In the genomic region with DNA sequence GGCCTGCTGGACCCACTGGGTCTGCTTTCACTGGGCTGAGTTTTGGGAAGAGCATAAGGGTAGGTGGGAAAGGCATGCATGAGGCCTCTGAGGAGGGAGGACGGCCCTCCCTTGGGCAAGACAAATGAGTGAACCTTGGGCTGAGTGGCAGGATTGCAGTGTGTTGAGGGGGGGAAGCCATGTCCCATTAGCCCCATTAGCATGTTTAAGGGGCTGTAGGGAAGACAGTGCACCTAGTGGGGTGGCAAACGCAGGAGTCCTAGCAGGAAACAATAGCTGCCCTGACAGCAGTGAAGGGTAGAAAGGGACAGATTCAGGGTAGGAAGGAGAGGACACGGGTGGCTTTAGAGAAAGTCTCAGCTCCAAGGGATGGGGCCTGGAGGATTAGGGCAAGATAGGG, we compare ENCODE assay signal across 20 cellular contexts. TPM values are rescaled to one million over a fixed set of nuclear protein-coding genes. Genes with fewer than 3 reads are reported as not detected.
DNase-seq lines count a peak whose midpoint lies in the region; ATAC-seq, FAIRE-seq and TF ChIP-seq lines count a peak whose summit lies in the region.
"Had no signal": no experiment of that assay in that cellular context is flagged by ENCODE, and none has a peak within 500 bp of the region (broad histone marks: within the 10 kb centered on the region; RNA-seq: fewer than 3 reads in every experiment).

No MANE protein-coding gene starts in this region.

- TF ChIP-seq EP300 in HepG2 (IDR thresholded peaks at IDR 0.05; ENCODE audit: low read depth in 2 of 2, low read length in 2 of 2) (no peak), HepG2 (CRISPR knock-in tag; IDR thresholded peaks at IDR 0.05; ENCODE audit: borderline replicate concordance) (no peak)

- intact Hi-C loops in HepG2 (cut with micrococcal nuclease; ENCODE audit: unreplicated experiment) (no loop called here), right lobe of liver (cut with DNase I) (no loop called here)

- H3K4me1 Mint-ChIP-seq in astrocyte (ENCODE audit: low read depth, unreplicated experiment) (peaks cover 9% of the 10 kb centered on the region), nephron (peaks cover 23% of the 10 kb centered on the region)

- H3K4me2 ChIP-seq in HepG2 (ENCODE audit: low read depth, low read length) (no peak overlapping the region), astrocyte (ENCODE audit: low read length) (no peak overlapping the region)
- H3K4me2 ChIP-seq: BLaER1, SK-N-SH had no signal

- H3K4me3 ChIP-seq in HepG2 (replicated peaks in 1 of 3; ENCODE audit: insufficient read depth in 1 of 3, low read depth in 2 of 3, low read length in 3 of 3) (no peak overlapping the region), right lobe of liver (no peak overlapping the region), astrocyte (ENCODE audit: insufficient read depth, low read depth, low read length) (no peak overlapping the region), Peyer's patch (no peak overlapping the region)
- H3K4me3 ChIP-seq: BLaER1 had no signal

- peaks cover 3% of the 10 kb centered on the region for H3K27me3 Mint-ChIP-seq in astrocyte (ENCODE audit: low read depth, unreplicated experiment)
- no peaks in the 10 kb centered on the region for H3K27me3 Mint-ChIP-seq in nephron (ENCODE audit: low read depth)

- peaks cover 12% of the 10 kb centered on the region for H3K79me2 ChIP-seq in HepG2 (ENCODE audit: insufficient read depth, low read length)
- H3K79me2 ChIP-seq in astrocyte (ENCODE audit: insufficient read depth, low read length): peaks cover 16% of the 10 kb centered on the region

- no peaks in the 10 kb centered on the region for H3K9me3 ChIP-seq in HepG2 (ENCODE audit: low read length)
- H3K9me3 ChIP-seq in right lobe of liver: no peaks in the 10 kb centered on the region
- no peaks in the 10 kb centered on the region for H3K9me3 ChIP-seq in astrocyte (ENCODE audit: insufficient read depth, low read depth, low read length)
- H3K9me3 ChIP-seq in Peyer's patch: no peaks in the 10 kb centered on the region
- H3K9me3 ChIP-seq: BLaER1, SK-N-SH had no signal

- H3K36me3 Mint-ChIP-seq in astrocyte (ENCODE audit: low read depth, unreplicated experiment): peaks cover 4% of the 10 kb centered on the region
- no peaks in the 10 kb centered on the region for H3K36me3 Mint-ChIP-seq in nephron (ENCODE audit: low read depth)

- TF ChIP-seq POLR2A in HepG2 (IDR thresholded peaks at IDR 0.05; ENCODE audit: insufficient read depth in 1 of 2, low read depth in 2 of 2, low read length in 2 of 2) (no peak), right lobe of liver (IDR thresholded peaks at IDR 0.05) (no peak), Peyer's patch (IDR thresholded peaks at IDR 0.05) (no peak)

- POLR2A ChIA-PET in HepG2 (lab: Yijun Ruan, JAX): interaction anchor here (1.0 to 4.1 kb wide), 2 partner anchors 12 to 37 kb away, joined by 3 to 21 read pairs; a partner anchor contains a TSS

- CTCF ChIA-PET in HepG2 (lab: Yijun Ruan, JAX; ENCODE audit: low intra/inter-chr PET ratio, low total read pairs): no interaction called here

- ATAC-seq in HepG2: no peak
- ATAC-seq in right lobe of liver: no peak
- ATAC-seq in left lobe of liver: no peak
- ATAC-seq: CD8-positive, alpha-beta T cell had no signal

- H3K36me3 ChIP-seq in HepG2 (replicated peaks in 1 of 2; ENCODE audit: control insufficient read depth in 1 of 2, insufficient read depth in 2 of 2, low read length in 2 of 2): no peaks in the 10 kb centered on the region
- H3K36me3 ChIP-seq in right lobe of liver: no peaks in the 10 kb centered on the region
- H3K36me3 ChIP-seq in astrocyte (ENCODE audit: insufficient read depth, low read length): no peaks in the 10 kb centered on the region
- H3K36me3 ChIP-seq in Peyer's patch: no peaks in the 10 kb centered on the region
- H3K36me3 ChIP-seq: BLaER1 had no signal

- H3K27ac ChIP-seq in HepG2 (ENCODE audit: extremely low read length, insufficient read depth, low read length) (no peak overlapping the region), right lobe of liver (no peak overlapping the region), astrocyte (ENCODE audit: low read depth, low read length) (no peak overlapping the region), Peyer's patch (no peak overlapping the region)
- H3K27ac ChIP-seq: BLaER1 had no signal

- DNase-seq in HepG2 (ENCODE audit: low spot score): no peak
- no peak for DNase-seq in right lobe of liver
- DNase-seq in astrocyte (ENCODE audit: low read depth): no peak
- DNase-seq in GM13977 (ENCODE audit: low spot score): no peak
- DNase-seq in left lobe of liver (ENCODE audit: low spot score): no peak
- DNase-seq in Peyer's patch: no peak
- DNase-seq: Calu3; CD8-positive, alpha-beta T cell; GF-D8; GOT3; NCI-H1092 treated with DMSO at 0.1 percent for 48 hours; NCI-H146; NCI-H2081; NCI-H446 treated with DMSO at 0.1 percent for 48 hours; NCI-H774; OCI-M1; SHP77; SK-N-SH had no signal

- TF ChIP-seq CTCF in HepG2 (CRISPR knock-in tag; IDR thresholded peaks at IDR 0.05) (no peak), right lobe of liver (IDR thresholded peaks at IDR 0.05) (no peak), astrocyte (IDR thresholded peaks at IDR 0.05; ENCODE audit: insufficient read depth, low read depth, low read length) (no peak), nephron (IDR thresholded peaks at IDR 0.05; ENCODE audit: unreplicated experiment in 3 of 3) (no peak), GM13977 (IDR thresholded peaks at IDR 0.05; ENCODE audit: extremely low read depth, insufficient read depth, missing control alignments) (no peak), Peyer's patch (IDR thresholded peaks at IDR 0.05) (no peak)

- H3K9me3 Mint-ChIP-seq in astrocyte (ENCODE audit: unreplicated experiment): no peaks in the 10 kb centered on the region
- no peaks in the 10 kb centered on the region for H3K9me3 Mint-ChIP-seq in nephron
- H3K9me3 Mint-ChIP-seq: CD8-positive, alpha-beta T cell had no signal

- H2AFZ ChIP-seq in HepG2 (ENCODE audit: low read length): no peak overlapping the region
- H2AFZ ChIP-seq in astrocyte (ENCODE audit: low read depth, low read length): no peak overlapping the region

- H4K20me1 ChIP-seq in HepG2 (ENCODE audit: insufficient read depth, low read length) (no peaks in the 10 kb centered on the region), astrocyte (ENCODE audit: insufficient read depth, low read length) (peaks cover 10% of the 10 kb centered on the region)

- H3K27ac Mint-ChIP-seq in astrocyte (ENCODE audit: unreplicated experiment) (no peak overlapping the region), nephron (peak overlapping the region in 1 of 3 experiments; percentile 6)
- H3K27ac Mint-ChIP-seq: CD8-positive, alpha-beta T cell had no signal

- no TSS peak for BruUV-seq in HepG2 (replicated peaks; lab: Mats Ljungman, UMichigan)

- TF ChIP-seq RAD21 in HepG2 (CRISPR knock-in tag; IDR thresholded peaks at IDR 0.05): no peak

- H3K9ac ChIP-seq in HepG2 (ENCODE audit: insufficient read depth, low read depth, low read length) (no peak overlapping the region), astrocyte (ENCODE audit: low read length) (no peak overlapping the region)
- H3K9ac ChIP-seq: BLaER1, SK-N-SH had no signal

- 31% methylated on average over 3 of the region's 3 CpGs for WGBS in HepG2 (ENCODE audit: low lambda C conversion rate)
- 92% methylated on average over 3 of the region's 3 CpGs for WGBS in right lobe of liver (ENCODE audit: insufficient coverage, low coverage, low lambda C conversion rate, missing lambda C conversion rate)

- H3K27me3 ChIP-seq in HepG2 (ENCODE audit: control insufficient read depth in 1 of 2, insufficient read depth in 2 of 2, low read length in 2 of 2) (peaks cover 0 to 1% of the 10 kb centered on the region in 2 experiments; a peak in 1 of 5 replicates), right lobe of liver (no peaks in the 10 kb centered on the region), astrocyte (ENCODE audit: insufficient read depth, low read length) (no peaks in the 10 kb centered on the region), Peyer's patch (no peaks in the 10 kb centered on the region)
- H3K27me3 ChIP-seq: BLaER1 had no signal

- peaks cover 15% of the 10 kb centered on the region for H3K4me1 ChIP-seq in HepG2 (ENCODE audit: insufficient read depth, low read length)
- peaks cover 0 to 18% (median 8%) of the 10 kb centered on the region in 4 donors for H3K4me1 ChIP-seq in right lobe of liver
- H3K4me1 ChIP-seq in astrocyte (ENCODE audit: insufficient read depth, low read length): peaks cover 10% of the 10 kb centered on the region
- H3K4me1 ChIP-seq in Peyer's patch: peaks cover 3 to 18% (median 12%) of the 10 kb centered on the region in 4 donors

- H3K4me3 Mint-ChIP-seq in astrocyte (ENCODE audit: unreplicated experiment): peak overlapping the region; percentile 27
- H3K4me3 Mint-ChIP-seq in nephron: peak overlapping the region in 2 of 3 experiments; percentile 3 to 52
- H3K4me3 Mint-ChIP-seq: CD8-positive, alpha-beta T cell had no signal

- in situ Hi-C loops in HepG2 (cut with HindIII; ENCODE audit: extremely low pct_ligation_motif_present, low pct_unique_long_range_greater_than_20kb): no loop called here
- in situ Hi-C loops in GM13977 (cut with MboI; ENCODE audit: low pct_unique_long_range_greater_than_20kb, low sequenced_read_pairs, unreplicated experiment): no loop called here

- FAIRE-seq in HepG2 (lab: Jason Lieb, UNC): no peak
- no peak for FAIRE-seq in astrocyte (lab: Jason Lieb, UNC)

RNA-seq across cellular contexts. Expression of a gene that starts 3.1 kb away (rescaled TPM):
- total RNA-seq in HepG2 (2016; rRNA removed; fragmentation: Illumina TruSeq; extraction: Trizol) (2.0 and 3.7 TPM in 2 replicates), right lobe of liver (1 to 10 TPM; 3.5 to 4.8 (median 4.3) TPM), astrocyte (16.2 and 16.3 TPM in 2 replicates), left lobe of liver (5.0 TPM), Peyer's patch (10 to 100 TPM in 3 of 4 donors, 1 to 10 TPM in 1; 7.4 to 21.6 (median 14.3) TPM)
- total RNA-seq in HepG2 (2016; cell fraction: cytosol; rRNA removed; fragmentation: Illumina TruSeq; extraction: Trizol; ENCODE audit: low read depth): 1.0 and 1.1 TPM in 2 replicates
- 1.9 and 3.8 TPM in 2 replicates for total RNA-seq in HepG2 (2016; cell fraction: insoluble cytoplasmic fraction; rRNA removed; fragmentation: Illumina TruSeq; extraction: Trizol)
- total RNA-seq in HepG2 (2016; cell fraction: membrane; rRNA removed; fragmentation: Illumina TruSeq; extraction: Trizol): 2.8 TPM in 2 replicates
- 2.7 and 3.4 TPM in 2 replicates for total RNA-seq in HepG2 (2016; cell fraction: nucleus; rRNA removed; fragmentation: Illumina TruSeq; extraction: Trizol)
- 3.0 and 3.2 TPM in 2 replicates for polyA plus RNA-seq in HepG2 (2011; rRNA removed)
- 1.7 and 2.6 TPM in 2 replicates for polyA plus RNA-seq in HepG2 (2011; cell fraction: cytosol; rRNA removed)
- 10.2 and 12.2 TPM in 2 replicates for polyA plus RNA-seq in HepG2 (2011; cell fraction: nucleus; rRNA removed)
- 2.7 and 4.2 TPM in 2 replicates for polyA plus RNA-seq in HepG2 (2012)
- 0.78 and 0.83 TPM in 2 replicates for polyA plus RNA-seq in HepG2 (2016; cell fraction: cytosol; fragmentation: Illumina TruSeq; extraction: Trizol; ENCODE audit: low read depth)
- polyA plus RNA-seq in HepG2 (2016; cell fraction: insoluble cytoplasmic fraction; fragmentation: Illumina TruSeq; extraction: Trizol; ENCODE audit: low read depth): 3.5 and 3.8 TPM in 2 replicates
- polyA plus RNA-seq in HepG2 (2016; cell fraction: membrane; fragmentation: Illumina TruSeq; extraction: Trizol; ENCODE audit: low read depth): 2.0 and 2.4 TPM in 2 replicates
- polyA plus RNA-seq in HepG2 (2016; cell fraction: nucleus; fragmentation: Illumina TruSeq; extraction: Trizol; ENCODE audit: insufficient read depth, low read depth): 6.2 and 6.8 TPM in 2 replicates
- polyA minus RNA-seq in HepG2 (2011; rRNA and poly(A)+ RNA removed; ENCODE audit: low replicate concordance): 6.6 and 8.8 TPM in 2 replicates
- polyA minus RNA-seq in HepG2 (2011; cell fraction: cytosol; rRNA and poly(A)+ RNA removed): 2.9 and 3.8 TPM in 2 replicates
- 7.0 and 7.3 TPM in 2 replicates for polyA minus RNA-seq in HepG2 (2011; cell fraction: nucleus; rRNA and poly(A)+ RNA removed)

RNA-seq across cellular contexts. Expression of a gene that starts 10.9 kb away (rescaled TPM):
- total RNA-seq in HepG2 (2016; rRNA removed; fragmentation: Illumina TruSeq; extraction: Trizol): 40.2 and 41.2 TPM in 2 replicates
- total RNA-seq in HepG2 (2016; cell fraction: cytosol; rRNA removed; fragmentation: Illumina TruSeq; extraction: Trizol; ENCODE audit: low read depth): 49.0 and 49.9 TPM in 2 replicates
- total RNA-seq in HepG2 (2016; cell fraction: insoluble cytoplasmic fraction; rRNA removed; fragmentation: Illumina TruSeq; extraction: Trizol): 39.8 and 42.2 TPM in 2 replicates
- 59.4 and 64.1 TPM in 2 replicates for total RNA-seq in HepG2 (2016; cell fraction: membrane; rRNA removed; fragmentation: Illumina TruSeq; extraction: Trizol)
- 18.8 and 20.1 TPM in 2 replicates for total RNA-seq in HepG2 (2016; cell fraction: nucleus; rRNA removed; fragmentation: Illumina TruSeq; extraction: Trizol)
- 30.3 and 36.5 TPM in 2 replicates for polyA plus RNA-seq in HepG2 (2011; rRNA removed)
- polyA plus RNA-seq in HepG2 (2011; cell fraction: cytosol; rRNA removed): 39.8 and 55.5 TPM in 2 replicates
- polyA plus RNA-seq in HepG2 (2011; cell fraction: nucleus; rRNA removed): 39.1 and 43.9 TPM in 2 replicates
- polyA plus RNA-seq in HepG2 (2012): 25.9 and 32.1 TPM in 2 replicates
- polyA plus RNA-seq in HepG2 (2016; cell fraction: cytosol; fragmentation: Illumina TruSeq; extraction: Trizol; ENCODE audit: low read depth): 47.2 and 55.8 TPM in 2 replicates
- 36.1 and 36.3 TPM in 2 replicates for polyA plus RNA-seq in HepG2 (2016; cell fraction: insoluble cytoplasmic fraction; fragmentation: Illumina TruSeq; extraction: Trizol; ENCODE audit: low read depth)
- 47.0 and 55.2 TPM in 2 replicates for polyA plus RNA-seq in HepG2 (2016; cell fraction: membrane; fragmentation: Illumina TruSeq; extraction: Trizol; ENCODE audit: low read depth)
- polyA plus RNA-seq in HepG2 (2016; cell fraction: nucleus; fragmentation: Illumina TruSeq; extraction: Trizol; ENCODE audit: insufficient read depth, low read depth): 21.2 and 23.9 TPM in 2 replicates
- polyA minus RNA-seq in HepG2 (2011; rRNA and poly(A)+ RNA removed; ENCODE audit: low replicate concordance): 66.1 and 97.3 TPM in 2 replicates
- 7.8 and 9.5 TPM in 2 replicates for polyA minus RNA-seq in HepG2 (2011; cell fraction: cytosol; rRNA and poly(A)+ RNA removed)
- polyA minus RNA-seq in HepG2 (2011; cell fraction: nucleus; rRNA and poly(A)+ RNA removed): 18.9 and 20.1 TPM in 2 replicates
- 100 to 1,000 TPM; 107 to 737 (median 366) TPM for total RNA-seq in right lobe of liver
- 6.8 TPM in 2 replicates for total RNA-seq in astrocyte
- 736 TPM for total RNA-seq in left lobe of liver
- total RNA-seq in Peyer's patch: 1 to 10 TPM in 3 of 4 donors, under 1 TPM in 1; 0.88 to 6.3 (median 2.3) TPM

RNA-seq across cellular contexts. Expression of a gene that starts 21.2 kb away (rescaled TPM):
- 302 and 361 TPM in 2 replicates for total RNA-seq in HepG2 (2016; rRNA removed; fragmentation: Illumina TruSeq; extraction: Trizol)
- 29.3 and 34.8 TPM in 2 replicates for total RNA-seq in HepG2 (2016; cell fraction: cytosol; rRNA removed; fragmentation: Illumina TruSeq; extraction: Trizol; ENCODE audit: low read depth)
- total RNA-seq in HepG2 (2016; cell fraction: insoluble cytoplasmic fraction; rRNA removed; fragmentation: Illumina TruSeq; extraction: Trizol): 282 and 373 TPM in 2 replicates
- total RNA-seq in HepG2 (2016; cell fraction: membrane; rRNA removed; fragmentation: Illumina TruSeq; extraction: Trizol): 118 and 119 TPM in 2 replicates
- total RNA-seq in HepG2 (2016; cell fraction: nucleus; rRNA removed; fragmentation: Illumina TruSeq; extraction: Trizol): 266 and 307 TPM in 2 replicates
- polyA plus RNA-seq in HepG2 (2011; rRNA removed): 439 and 461 TPM in 2 replicates
- polyA plus RNA-seq in HepG2 (2011; cell fraction: cytosol; rRNA removed): 192 and 284 TPM in 2 replicates
- polyA plus RNA-seq in HepG2 (2011; cell fraction: nucleus; rRNA removed): 913 and 1,149 TPM in 2 replicates
- 400 and 525 TPM in 2 replicates for polyA plus RNA-seq in HepG2 (2012)
- 31.8 and 43.0 TPM in 2 replicates for polyA plus RNA-seq in HepG2 (2016; cell fraction: cytosol; fragmentation: Illumina TruSeq; extraction: Trizol; ENCODE audit: low read depth)
- 296 and 460 TPM in 2 replicates for polyA plus RNA-seq in HepG2 (2016; cell fraction: insoluble cytoplasmic fraction; fragmentation: Illumina TruSeq; extraction: Trizol; ENCODE audit: low read depth)
- polyA plus RNA-seq in HepG2 (2016; cell fraction: membrane; fragmentation: Illumina TruSeq; extraction: Trizol; ENCODE audit: low read depth): 94.7 and 105 TPM in 2 replicates
- polyA plus RNA-seq in HepG2 (2016; cell fraction: nucleus; fragmentation: Illumina TruSeq; extraction: Trizol; ENCODE audit: insufficient read depth, low read depth): 574 and 592 TPM in 2 replicates
- 1,983 and 2,170 TPM in 2 replicates for polyA minus RNA-seq in HepG2 (2011; rRNA and poly(A)+ RNA removed; ENCODE audit: low replicate concordance)
- 465 and 488 TPM in 2 replicates for polyA minus RNA-seq in HepG2 (2011; cell fraction: cytosol; rRNA and poly(A)+ RNA removed)
- 351 and 419 TPM in 2 replicates for polyA minus RNA-seq in HepG2 (2011; cell fraction: nucleus; rRNA and poly(A)+ RNA removed)
- total RNA-seq in right lobe of liver: 100 to 1,000 TPM in 3 of 6 experiments, 10 to 100 TPM in 3; 75.4 to 106 (median 94.7) TPM
- 339 and 351 TPM in 2 replicates for total RNA-seq in astrocyte
- total RNA-seq in left lobe of liver: 84.0 TPM
- total RNA-seq in Peyer's patch: 100 to 1,000 TPM; 164 to 281 (median 196) TPM

RNA-seq across cellular contexts. Expression of a gene that starts 32.2 kb away (rescaled TPM):
- 55.0 and 70.9 TPM in 2 replicates for total RNA-seq in HepG2 (2016; rRNA removed; fragmentation: Illumina TruSeq; extraction: Trizol)
- total RNA-seq in HepG2 (2016; cell fraction: cytosol; rRNA removed; fragmentation: Illumina TruSeq; extraction: Trizol; ENCODE audit: low read depth): 45.6 and 61.8 TPM in 2 replicates
- total RNA-seq in HepG2 (2016; cell fraction: insoluble cytoplasmic fraction; rRNA removed; fragmentation: Illumina TruSeq; extraction: Trizol): 56.2 and 72.4 TPM in 2 replicates
- total RNA-seq in HepG2 (2016; cell fraction: membrane; rRNA removed; fragmentation: Illumina TruSeq; extraction: Trizol): 35.3 and 50.0 TPM in 2 replicates
- total RNA-seq in HepG2 (2016; cell fraction: nucleus; rRNA removed; fragmentation: Illumina TruSeq; extraction: Trizol): 22.1 and 25.7 TPM in 2 replicates
- 49.7 and 51.4 TPM in 2 replicates for polyA plus RNA-seq in HepG2 (2011; rRNA removed)
- 61.9 and 66.7 TPM in 2 replicates for polyA plus RNA-seq in HepG2 (2011; cell fraction: cytosol; rRNA removed)
- polyA plus RNA-seq in HepG2 (2011; cell fraction: nucleus; rRNA removed): 108 and 113 TPM in 2 replicates
- 41.7 and 46.0 TPM in 2 replicates for polyA plus RNA-seq in HepG2 (2012)
- polyA plus RNA-seq in HepG2 (2016; cell fraction: cytosol; fragmentation: Illumina TruSeq; extraction: Trizol; ENCODE audit: low read depth): 56.7 and 73.4 TPM in 2 replicates
- 88.0 and 94.2 TPM in 2 replicates for polyA plus RNA-seq in HepG2 (2016; cell fraction: insoluble cytoplasmic fraction; fragmentation: Illumina TruSeq; extraction: Trizol; ENCODE audit: low read depth)
- polyA plus RNA-seq in HepG2 (2016; cell fraction: membrane; fragmentation: Illumina TruSeq; extraction: Trizol; ENCODE audit: low read depth): 38.7 and 48.0 TPM in 2 replicates
- 55.6 and 56.2 TPM in 2 replicates for polyA plus RNA-seq in HepG2 (2016; cell fraction: nucleus; fragmentation: Illumina TruSeq; extraction: Trizol; ENCODE audit: insufficient read depth, low read depth)
- 46.3 and 131 TPM in 2 replicates for polyA minus RNA-seq in HepG2 (2011; rRNA and poly(A)+ RNA removed; ENCODE audit: low replicate concordance)
- polyA minus RNA-seq in HepG2 (2011; cell fraction: cytosol; rRNA and poly(A)+ RNA removed): 25.4 and 27.7 TPM in 2 replicates
- 21.0 and 24.5 TPM in 2 replicates for polyA minus RNA-seq in HepG2 (2011; cell fraction: nucleus; rRNA and poly(A)+ RNA removed)
- total RNA-seq in right lobe of liver: 10 to 100 TPM; 62.1 to 90.9 (median 70.7) TPM
- total RNA-seq in astrocyte: 71.3 and 80.0 TPM in 2 replicates
- 73.4 TPM for total RNA-seq in left lobe of liver
- total RNA-seq in Peyer's patch: 100 to 1,000 TPM in 2 of 4 donors, 10 to 100 TPM in 2; 79.2 to 115 (median 101) TPM

RNA-seq across cellular contexts. Expression of a gene that starts 35.7 kb away (rescaled TPM):
- total RNA-seq in HepG2 (2016; rRNA removed; fragmentation: Illumina TruSeq; extraction: Trizol) (29.5 and 36.2 TPM in 2 replicates), right lobe of liver (10 to 100 TPM; 16.0 to 23.5 (median 20.7) TPM), astrocyte (106 and 113 TPM in 2 replicates), left lobe of liver (20.5 TPM), Peyer's patch (10 to 100 TPM; 10.2 to 37.1 (median 18.5) TPM)
- 14.2 and 15.5 TPM in 2 replicates for total RNA-seq in HepG2 (2016; cell fraction: cytosol; rRNA removed; fragmentation: Illumina TruSeq; extraction: Trizol; ENCODE audit: low read depth)
- total RNA-seq in HepG2 (2016; cell fraction: insoluble cytoplasmic fraction; rRNA removed; fragmentation: Illumina TruSeq; extraction: Trizol): 25.4 and 36.1 TPM in 2 replicates
- total RNA-seq in HepG2 (2016; cell fraction: membrane; rRNA removed; fragmentation: Illumina TruSeq; extraction: Trizol): 26.0 and 30.0 TPM in 2 replicates
- 14.4 and 19.6 TPM in 2 replicates for total RNA-seq in HepG2 (2016; cell fraction: nucleus; rRNA removed; fragmentation: Illumina TruSeq; extraction: Trizol)
- polyA plus RNA-seq in HepG2 (2011; rRNA removed): 50.3 and 55.5 TPM in 2 replicates
- polyA plus RNA-seq in HepG2 (2011; cell fraction: cytosol; rRNA removed): 32.0 and 34.7 TPM in 2 replicates
- 59.9 and 61.9 TPM in 2 replicates for polyA plus RNA-seq in HepG2 (2011; cell fraction: nucleus; rRNA removed)
- polyA plus RNA-seq in HepG2 (2012): 47.3 and 47.7 TPM in 2 replicates
- 22.8 and 27.9 TPM in 2 replicates for polyA plus RNA-seq in HepG2 (2016; cell fraction: cytosol; fragmentation: Illumina TruSeq; extraction: Trizol; ENCODE audit: low read depth)
- 54.2 and 62.5 TPM in 2 replicates for polyA plus RNA-seq in HepG2 (2016; cell fraction: insoluble cytoplasmic fraction; fragmentation: Illumina TruSeq; extraction: Trizol; ENCODE audit: low read depth)
- 30.4 and 40.6 TPM in 2 replicates for polyA plus RNA-seq in HepG2 (2016; cell fraction: membrane; fragmentation: Illumina TruSeq; extraction: Trizol; ENCODE audit: low read depth)
- polyA plus RNA-seq in HepG2 (2016; cell fraction: nucleus; fragmentation: Illumina TruSeq; extraction: Trizol; ENCODE audit: insufficient read depth, low read depth): 53.2 and 66.7 TPM in 2 replicates
- 39.7 and 154 TPM in 2 replicates for polyA minus RNA-seq in HepG2 (2011; rRNA and poly(A)+ RNA removed; ENCODE audit: low replicate concordance)
- 26.9 and 27.3 TPM in 2 replicates for polyA minus RNA-seq in HepG2 (2011; cell fraction: cytosol; rRNA and poly(A)+ RNA removed)
- 20.8 and 23.0 TPM in 2 replicates for polyA minus RNA-seq in HepG2 (2011; cell fraction: nucleus; rRNA and poly(A)+ RNA removed)
